In genomic region chr2:45935791-45936622, GRCh38 we compare ENCODE assay signal across 8 cellular contexts.
DNase-seq lines count a peak whose midpoint lies in the region; ATAC-seq, FAIRE-seq and TF ChIP-seq lines count a peak whose summit lies in the region.

No MANE protein-coding gene starts in this region.

- ATAC-seq in HG03378 (IDR thresholded peaks at IDR 0.05; ENCODE audit: unreplicated experiment) (peak; percentile 68), HG03045 (IDR thresholded peaks at IDR 0.05; ENCODE audit: unreplicated experiment) (no peak)
- ATAC-seq in stimulated activated naive B cell treated with anti-CD40 and anti-IgM and Interleukin-4, amounts not matched to agents 10 μg/mL and 1 μg/mL and 100 μg/mL, for 72 hours (replicated peaks), result peak; percentile 90 to 94

- peak overlapping the region; percentile 51 for H3K27ac ChIP-seq in endothelial cell of umbilical vein (ENCODE audit: insufficient read depth, low read depth, low read length)

- dilution Hi-C loops in endothelial cell of umbilical vein (cut with MboI; ENCODE audit: extremely low pct_ligation_motif_present, low sequenced_read_pairs), result no loop called here

- POLR2A ChIA-PET in endothelial cell of umbilical vein (lab: Charles Lee), result interaction anchor here (0.5 to 1.0 kb wide), 2 partner anchors 148 to 325 kb away, joined by 3 read pairs; partner anchors contain the start of gene SRBD1

- H3K27me3 Mint-ChIP-seq in stimulated activated naive B cell treated with anti-CD40 and anti-IgM and Interleukin-4, amounts not matched to agents 10 μg/mL and 1 μg/mL and 100 μg/mL, for 72 hours, result no peaks in the 10 kb centered on the region

- TF ChIP-seq POLR2A in endothelial cell of umbilical vein (IDR thresholded peaks at IDR 0.05; ENCODE audit: low read depth, low read length), result no peak

- H3K9me3 Mint-ChIP-seq in stimulated activated naive B cell treated with anti-CD40 and anti-IgM and Interleukin-4, amounts not matched to agents 10 μg/mL and 1 μg/mL and 100 μg/mL, for 72 hours, result peaks cover 0 to 2% of the 10 kb centered on the region in 2 donors

- no peaks in the 10 kb centered on the region for H3K27me3 ChIP-seq in endothelial cell of umbilical vein (ENCODE audit: control insufficient read depth in 2 of 2, insufficient read depth in 2 of 2, low read length in 2 of 2)

- H3K4me1 ChIP-seq in endothelial cell of umbilical vein (ENCODE audit: control insufficient read depth, extremely low read depth, insufficient read depth, low read length), result peaks cover 20% of the 10 kb centered on the region

- no peaks in the 10 kb centered on the region for H3K9me1 ChIP-seq in endothelial cell of umbilical vein (replicated peaks; ENCODE audit: control insufficient read depth, extremely low read depth, insufficient read depth, low read length)

- no peaks in the 10 kb centered on the region for H3K36me3 ChIP-seq in endothelial cell of umbilical vein (ENCODE audit: control insufficient read depth in 2 of 2, extremely low read depth in 1 of 2, insufficient read depth in 2 of 2, low read length in 2 of 2)

- H3K4me1 Mint-ChIP-seq in stimulated activated naive B cell treated with anti-CD40 and anti-IgM and Interleukin-4, amounts not matched to agents 10 μg/mL and 1 μg/mL and 100 μg/mL, for 72 hours, result peaks cover 17 to 26% of the 10 kb centered on the region in 2 donors

- CTCF ChIA-PET in endothelial cell of umbilical vein (lab: Charles Lee), result interaction anchor here (0.5 to 4.1 kb wide), 36 partner anchors 8 to 372 kb away, joined by 3 to 49 read pairs (median 4); partner anchors contain the start of genes PRKCE and SRBD1

- no peaks in the 10 kb centered on the region for H4K20me1 ChIP-seq in endothelial cell of umbilical vein (replicated peaks; ENCODE audit: control insufficient read depth, extremely low read depth, insufficient read depth, low read length)

- DNase-seq in GM03348 (ENCODE audit: low spot score) (peak; percentile 93), NCI-H510A (lab: John Stamatoyannopoulos, UW) (peak; percentile 84), endothelial cell of umbilical vein (ENCODE audit: low read depth, low spot score) (peak; percentile 90), mesenteric fat pad (ENCODE audit: low spot score) (peak; percentile 95)
- peak; percentile 15 to 27 for DNase-seq in activated CD4-positive, alpha-beta T cell treated with anti-CD3 and anti-CD28 coated beads, Interleukin-2, amount 50 U/mL, for 4 hours
- peak; percentile 67 for DNase-seq in stimulated activated naive B cell treated with anti-CD40 and anti-IgM and Interleukin-4, amounts not matched to agents 10 μg/mL and 1 μg/mL and 100 μg/mL, for 72 hours

- peak overlapping the region; percentile 81 for H3K27ac Mint-ChIP-seq in stimulated activated naive B cell treated with anti-CD40 and anti-IgM and Interleukin-4, amounts not matched to agents 10 μg/mL and 1 μg/mL and 100 μg/mL, for 72 hours

- intact Hi-C loops in endothelial cell of umbilical vein (cut with micrococcal nuclease), result loop anchor here (1.0 to 2.0 kb wide), 6 partner anchors 146 to 955 kb away; no protein-coding TSS in a partner anchor

- TF ChIP-seq CTCF in endothelial cell of umbilical vein (IDR thresholded peaks at IDR 0.05; ENCODE audit: extremely low read depth in 1 of 2, insufficient read depth in 1 of 2, low read depth in 1 of 2, low read length in 2 of 2), result peak; percentile 73 to 76

- peak overlapping the region; percentile 50 to 52 for H3K4me3 Mint-ChIP-seq in stimulated activated naive B cell treated with anti-CD40 and anti-IgM and Interleukin-4, amounts not matched to agents 10 μg/mL and 1 μg/mL and 100 μg/mL, for 72 hours

- no peak overlapping the region for H3K4me3 ChIP-seq in endothelial cell of umbilical vein (replicated peaks in 1 of 3; ENCODE audit: insufficient read depth in 1 of 3, low read depth in 1 of 3, low read length in 3 of 3)

- H3K36me3 Mint-ChIP-seq in stimulated activated naive B cell treated with anti-CD40 and anti-IgM and Interleukin-4, amounts not matched to agents 10 μg/mL and 1 μg/mL and 100 μg/mL, for 72 hours, result peaks cover 2 to 3% of the 10 kb centered on the region in 2 donors

- no TSS peak for BruUV-seq in endothelial cell of umbilical vein (replicated peaks; lab: Mats Ljungman, UMichigan)

- no peaks in the 10 kb centered on the region for H3K79me2 ChIP-seq in endothelial cell of umbilical vein (ENCODE audit: control insufficient read depth, insufficient read depth, low read length)

- no peaks in the 10 kb centered on the region for H3K9me3 ChIP-seq in endothelial cell of umbilical vein (replicated peaks; ENCODE audit: control insufficient read depth, insufficient read depth, low read length)

- peak; percentile 96 for FAIRE-seq in endothelial cell of umbilical vein (lab: Jason Lieb, UNC)

- no peak overlapping the region for H2AFZ ChIP-seq in endothelial cell of umbilical vein (ENCODE audit: low read depth, low read length)

- peak overlapping the region; percentile 11 for H3K4me2 ChIP-seq in endothelial cell of umbilical vein (ENCODE audit: insufficient read depth, low read length)

- peak overlapping the region; percentile 4 for H3K9ac ChIP-seq in endothelial cell of umbilical vein (replicated peaks; ENCODE audit: extremely low read depth, insufficient read depth, low read length)

TF ChIP-seq in endothelial cell of umbilical vein, 7 proteins besides CTCF, POLR2A, EP300 and RAD21:
- TF ChIP-seq MYC (IDR thresholded peaks at IDR 0.05; ENCODE audit: low read depth, low read length) (peak; percentile 28), GATA2 (IDR thresholded peaks at IDR 0.05; ENCODE audit: insufficient read depth, insufficient read length, low read depth, low read length) (no peak), FOS (IDR thresholded peaks at IDR 0.05; ENCODE audit: borderline replicate concordance, insufficient read depth, low read length) (peak; percentile 66), EZH2 (IDR thresholded peaks at IDR 0.05; ENCODE audit: borderline replicate concordance, low read depth, low read length, severe bottlenecking) (no peak), MAX (IDR thresholded peaks at IDR 0.05; ENCODE audit: insufficient read depth, insufficient read length) (peak; percentile 95), POLR2AphosphoS5 (IDR thresholded peaks at IDR 0.05; ENCODE audit: insufficient read depth, low read depth, low read length) (peak; percentile 66), JUN (IDR thresholded peaks at IDR 0.05; ENCODE audit: borderline replicate concordance, insufficient read depth, insufficient read length, low read depth) (peak; percentile 49)

Comparison
In these comparisons a context has a peak if more than half of its experiments do, and no peak if none do; other contexts are left out.
1. DNase-seq: peak in every context shown above with its lines; median percentile 95 in mesenteric fat pad; 93 in GM03348; 90 in endothelial cell of umbilical vein; 84 in NCI-H510A; 67 in stimulated activated naive B cell treated with anti-CD40 and anti-IgM and Interleukin-4, amounts not matched to agents 10 μg/mL and 1 μg/mL and 100 μg/mL, for 72 hours; 21 in activated CD4-positive, alpha-beta T cell treated with anti-CD3 and anti-CD28 coated beads, Interleukin-2, amount 50 U/mL, for 4 hours.